Comparison of ENCODE assay signal across 10 cellular contexts in the genomic region with DNA sequence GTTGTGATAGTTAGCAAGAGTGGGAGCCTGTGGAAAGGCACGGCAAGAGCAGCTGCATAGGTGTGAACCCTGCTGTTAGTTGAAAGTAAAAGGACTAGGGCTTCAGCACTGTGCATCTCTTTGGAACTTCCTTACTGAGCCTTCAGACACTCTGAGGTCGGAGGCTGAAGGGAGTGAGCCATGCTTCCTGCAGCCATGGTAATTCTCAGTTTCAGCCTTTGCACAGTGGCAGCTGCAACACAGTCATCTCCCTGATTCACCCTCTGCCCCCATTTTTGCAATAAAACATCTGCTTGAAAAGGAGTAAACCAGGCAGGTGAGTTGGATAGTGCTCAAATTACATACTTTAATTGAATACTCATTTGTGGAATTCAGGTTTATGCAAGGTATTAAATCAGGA. TPM values are rescaled to one million over a fixed set of nuclear protein-coding genes. Genes with fewer than 3 reads are reported as not detected.
A peak's percentile ranks its signal among the peaks of the same experiment; 100 is the strongest.
DNase-seq lines count a peak whose midpoint lies in the region; ATAC-seq and TF ChIP-seq lines count a peak whose summit lies in the region.
"Had no signal": no experiment of that assay in that cellular context is flagged by ENCODE, and none has a peak within 500 bp of the region (broad histone marks: within the 10 kb centered on the region; RNA-seq: fewer than 3 reads in every experiment).

No MANE protein-coding gene starts in this region.

- H3K36me3 ChIP-seq in endocrine pancreas (ENCODE audit: control insufficient read depth, insufficient read depth, low read length) = no peaks in the 10 kb centered on the region
- H3K36me3 ChIP-seq in esophagus squamous epithelium = no peaks in the 10 kb centered on the region
- H3K36me3 ChIP-seq: colonic mucosa had no signal

- H3K9me3 ChIP-seq in endocrine pancreas (ENCODE audit: control insufficient read depth, low read length) = no peaks in the 10 kb centered on the region
- peaks cover 0 to 8% (median 0%) of the 10 kb centered on the region in 3 donors for H3K9me3 ChIP-seq in esophagus squamous epithelium
- H3K9me3 ChIP-seq: colonic mucosa had no signal

- DNase-seq in left lobe of liver (ENCODE audit: low spot score) = no peak
- DNase-seq in caudate nucleus (lab: John Stamatoyannopoulos, UW) = no peak
- no peak for DNase-seq in esophagus squamous epithelium (lab: John Stamatoyannopoulos, UW)
- DNase-seq in SKM-1 treated with dmso at 0.1 percent for 144 hours (lab: John Stamatoyannopoulos, UW; ENCODE audit: unreplicated experiment) = no peak
- DNase-seq: colonic mucosa, H7 had no signal

- H3K4me1 ChIP-seq in endocrine pancreas (ENCODE audit: control insufficient read depth, insufficient read depth, low read length) (no peaks in the 10 kb centered on the region), esophagus squamous epithelium (peaks cover under 1 to 4% (median 1%) of the 10 kb centered on the region in 3 donors)
- H3K4me1 ChIP-seq: colonic mucosa had no signal

- ATAC-seq in GM18909 (IDR thresholded peaks at IDR 0.05; ENCODE audit: poor library complexity, unreplicated experiment) = peak; percentile 92
- ATAC-seq in GM21576 (IDR thresholded peaks at IDR 0.05; ENCODE audit: unreplicated experiment) = peak; percentile 92
- ATAC-seq in HG03469 (IDR thresholded peaks at IDR 0.05; ENCODE audit: unreplicated experiment) = peak; percentile 96
- ATAC-seq in left lobe of liver = no peak

- no peak for TF ChIP-seq CTCF in esophagus squamous epithelium (IDR thresholded peaks at IDR 0.05)

- intact Hi-C loops in esophagus squamous epithelium (cut with DNase I) = no loop called here

- TF ChIP-seq POLR2A in esophagus squamous epithelium (IDR thresholded peaks at IDR 0.05) = no peak

- no peaks in the 10 kb centered on the region for H3K27me3 ChIP-seq in endocrine pancreas (ENCODE audit: control insufficient read depth, insufficient read depth, low read length)
- H3K27me3 ChIP-seq in esophagus squamous epithelium = peaks cover 0 to 4% (median 0%) of the 10 kb centered on the region in 4 donors

- peak overlapping the region; percentile 26 for H3K9ac ChIP-seq in endocrine pancreas (ENCODE audit: control insufficient read depth, insufficient read depth, low read length)

- WGBS in esophagus squamous epithelium, 2 donors = 44 to 54% methylated on average over 2 of the region's 2 CpGs

- no peak overlapping the region for H3K27ac ChIP-seq in caudate nucleus (ENCODE audit: low read depth, low read length)
- no peak overlapping the region for H3K27ac ChIP-seq in esophagus squamous epithelium
- H3K27ac ChIP-seq: colonic mucosa had no signal

- H3K4me3 ChIP-seq in endocrine pancreas (ENCODE audit: control insufficient read depth, insufficient read depth, low read length) (no peak overlapping the region), esophagus squamous epithelium (no peak overlapping the region)
- H3K4me3 ChIP-seq: colonic mucosa had no signal

RNA-seq across cellular contexts. Expression of a gene that starts 6.5 kb away (rescaled TPM):
- total RNA-seq in left lobe of liver (3.4 TPM), esophagus squamous epithelium (10 to 100 TPM; 30.1 to 52.5 (median 38.1) TPM)
